ENCODE assay signal across 8 cellular contexts in genomic region chr2:112765251-112765650, GRCh38. TPM values are rescaled to one million over a fixed set of nuclear protein-coding genes. Genes with fewer than 3 reads are reported as not detected.
A peak's percentile ranks its signal among the peaks of the same experiment; 100 is the strongest.
DNase-seq lines count a peak whose midpoint lies in the region; ATAC-seq and TF ChIP-seq lines count a peak whose summit lies in the region.

No MANE protein-coding gene starts in this region.

- H3K9me3 Mint-ChIP-seq in CD14-positive monocyte (peaks cover 0 to 2% (median 0%) of the 10 kb centered on the region in 7 donors), IgD-negative memory B cell (no peaks in the 10 kb centered on the region)
- H3K9me3 Mint-ChIP-seq in naive thymus-derived CD8-positive, alpha-beta T cell = no peaks in the 10 kb centered on the region

- H3K27me3 ChIP-seq in mammary epithelial cell (ENCODE audit: insufficient read depth, low read length) = no peaks in the 10 kb centered on the region

- 40% methylated on average over 4 of the region's 4 CpGs for WGBS in mammary epithelial cell (ENCODE audit: low coverage, missing lambda C conversion rate)

- no TSS peak for BruUV-seq in mammary epithelial cell (replicated peaks; lab: Mats Ljungman, UMichigan)

- intact Hi-C loops in CD14-positive monocyte (cut with micrococcal nuclease) = loop anchor here in 1 of 2 donors (5.0 kb wide), 1 partner anchor 37 kb away; no protein-coding TSS in a partner anchor
- intact Hi-C loops in mammary epithelial cell (cut with micrococcal nuclease) = no loop called here

- dilution Hi-C loops in mammary epithelial cell (cut with HindIII; ENCODE audit: low sequenced_read_pairs) = no loop called here

- POLR2A ChIA-PET in naive thymus-derived CD8-positive, alpha-beta T cell (lab: Charles Lee) = no interaction called here

- H3K36me3 Mint-ChIP-seq in CD14-positive monocyte (peaks cover 2 to 3% of the 10 kb centered on the region in 2 donors), IgD-negative memory B cell (no peaks in the 10 kb centered on the region)
- H3K36me3 Mint-ChIP-seq in naive thymus-derived CD8-positive, alpha-beta T cell = no peaks in the 10 kb centered on the region

- H3K9me3 ChIP-seq in mammary epithelial cell (replicated peaks; ENCODE audit: insufficient read depth, low read length) = no peaks in the 10 kb centered on the region

- peak overlapping the region; percentile 86 for H3K4me2 ChIP-seq in mammary epithelial cell (ENCODE audit: insufficient read depth, low read depth, low read length)

- peaks cover 9% of the 10 kb centered on the region for H3K36me3 ChIP-seq in mammary epithelial cell (ENCODE audit: insufficient read depth, low read length)

- peak overlapping the region; percentile 70 to 79 (median 76) for H3K4me3 ChIP-seq in mammary epithelial cell (replicated peaks in 1 of 3; ENCODE audit: insufficient read depth in 1 of 3, low read depth in 2 of 3, low read length in 3 of 3)

- H3K27me3 Mint-ChIP-seq in CD14-positive monocyte (ENCODE audit: low read depth in 3 of 3) = peaks cover 0 to 3% (median 0%) of the 10 kb centered on the region in 3 donors
- H3K27me3 Mint-ChIP-seq in IgD-negative memory B cell = no peaks in the 10 kb centered on the region
- H3K27me3 Mint-ChIP-seq in naive thymus-derived CD8-positive, alpha-beta T cell = no peaks in the 10 kb centered on the region

- H3K27ac Mint-ChIP-seq in CD14-positive monocyte = peak overlapping the region in 6 of 7 donors; percentile 20 to 82 (median 54)
- H3K27ac Mint-ChIP-seq in IgD-negative memory B cell = peak overlapping the region in 2 of 3 donors; percentile 18 to 70
- H3K27ac Mint-ChIP-seq in naive thymus-derived CD8-positive, alpha-beta T cell = peak overlapping the region in 7 of 10 donors; percentile 27 to 89 (median 81)

- H4K20me1 ChIP-seq in mammary epithelial cell (ENCODE audit: insufficient read depth, low read length) = no peaks in the 10 kb centered on the region

- no peak for ATAC-seq in naive thymus-derived CD8-positive, alpha-beta T cell
- no peak for ATAC-seq in HG03460 (IDR thresholded peaks at IDR 0.05; ENCODE audit: unreplicated experiment)

- H3K4me3 Mint-ChIP-seq in CD14-positive monocyte (peak overlapping the region; percentile 53 to 69), IgD-negative memory B cell (peak overlapping the region; percentile 90 to 99 (median 98))
- H3K4me3 Mint-ChIP-seq in naive thymus-derived CD8-positive, alpha-beta T cell = peak overlapping the region; percentile 86 to 97 (median 92)

- CTCF ChIA-PET in mammary epithelial cell (lab: Charles Lee; ENCODE audit: low non-redundant PET) = no interaction called here

- peaks cover 50% of the 10 kb centered on the region for H3K4me1 Mint-ChIP-seq in CD14-positive monocyte
- H3K4me1 Mint-ChIP-seq in IgD-negative memory B cell = peaks cover 21 to 33% (median 30%) of the 10 kb centered on the region in 3 donors
- H3K4me1 Mint-ChIP-seq in naive thymus-derived CD8-positive, alpha-beta T cell = peaks cover 6 to 38% (median 17%) of the 10 kb centered on the region in 4 donors

- no peak for DNase-seq in CD14-positive monocyte (ENCODE audit: low spot score)
- DNase-seq in mammary epithelial cell = no peak
- no peak for DNase-seq in naive thymus-derived CD8-positive, alpha-beta T cell
- no peak for DNase-seq in RPMI8226
- DNase-seq in DMS153 (lab: John Stamatoyannopoulos, UW) = no peak
- DNase-seq in HCEC 1CT = no peak

- H3K27ac ChIP-seq in mammary epithelial cell (ENCODE audit: insufficient read depth, low read depth, low read length) = peak overlapping the region; percentile 84

- H3K4me1 ChIP-seq in mammary epithelial cell (ENCODE audit: insufficient read depth, low read length) = peaks cover 28% of the 10 kb centered on the region

- peak overlapping the region; percentile 94 for H3K9ac ChIP-seq in mammary epithelial cell (ENCODE audit: insufficient read depth, low read length)

- peak overlapping the region; percentile 67 for H2AFZ ChIP-seq in mammary epithelial cell (ENCODE audit: low read depth, low read length)

- in situ Hi-C loops in mammary epithelial cell (cut with MboI; ENCODE audit: low sequenced_read_pairs in 2 of 2) = loop anchor here in 1 of 2 donors (10.0 kb wide), 1 partner anchor 110 kb away; no protein-coding TSS in a partner anchor

- peaks cover 63% of the 10 kb centered on the region for H3K79me2 ChIP-seq in mammary epithelial cell (ENCODE audit: insufficient read depth, low read length)

- TF ChIP-seq CTCF in CD14-positive monocyte (IDR thresholded peaks at IDR 0.05) (no peak), mammary epithelial cell (conservative IDR thresholded peaks at IDR 0.05 in 1 of 2, IDR thresholded peaks at IDR 0.05 in 1 of 2; ENCODE audit: extremely low read depth in 1 of 2, insufficient read depth in 1 of 2, low read depth in 1 of 2, low read length in 2 of 2) (no peak)

RNA-seq across cellular contexts. Expression of gene CKAP2L, which starts 0.8 kb away (rescaled TPM):
- polyA plus RNA-seq in CD14-positive monocyte (under 1 TPM; 0.04 to 0.24 TPM), IgD-negative memory B cell (not detected), mammary epithelial cell (15.1 TPM)
- 10 to 100 TPM in 1 of 2 donors, under 1 TPM in 1; 0.83 to 32.7 TPM for total RNA-seq in mammary epithelial cell
- 18.2 TPM for polyA minus RNA-seq in mammary epithelial cell
- total RNA-seq in naive thymus-derived CD8-positive, alpha-beta T cell = not detected
- polyA plus RNA-seq in naive thymus-derived CD8-positive, alpha-beta T cell = not detected

RNA-seq across cellular contexts. Expression of gene IL1A, which starts 19.0 kb away (rescaled TPM):
- polyA plus RNA-seq in CD14-positive monocyte (under 1 TPM in 1 of 2 donors, not detected in 1; 0.26 TPM), IgD-negative memory B cell (not detected), mammary epithelial cell (26.3 TPM)
- total RNA-seq in mammary epithelial cell = 100 to 1,000 TPM in 1 of 2 donors, 10 to 100 TPM in 1; 17.5 to 184 TPM
- 69.9 TPM for polyA minus RNA-seq in mammary epithelial cell
- not detected for total RNA-seq in naive thymus-derived CD8-positive, alpha-beta T cell
- polyA plus RNA-seq in naive thymus-derived CD8-positive, alpha-beta T cell = not detected

RNA-seq across cellular contexts. Expression of gene NT5DC4, which starts 44.4 kb away (rescaled TPM):
- polyA plus RNA-seq in CD14-positive monocyte (not detected), IgD-negative memory B cell (not detected), mammary epithelial cell (0.07 TPM)
- total RNA-seq in mammary epithelial cell = 1 to 10 TPM; 1.2 to 1.4 TPM
- polyA minus RNA-seq in mammary epithelial cell = not detected
- total RNA-seq in naive thymus-derived CD8-positive, alpha-beta T cell = not detected
- polyA plus RNA-seq in naive thymus-derived CD8-positive, alpha-beta T cell = not detected

Comparison
In these comparisons a context has a peak if more than half of its experiments do, and no peak if none do; other contexts are left out.
1. RNA of gene CKAP2L, which starts 0.8 kb away (polyA plus RNA-seq): 15.1 TPM in mammary epithelial cell (single experiment); 0.04 to 0.24 TPM in CD14-positive monocyte, not detected in IgD-negative memory B cell (single experiment) and not detected in naive thymus-derived CD8-positive, alpha-beta T cell; every median in the first group is over 10 times any median in the second.
2. RNA of gene IL1A, which starts 19.0 kb away (polyA plus RNA-seq): 26.3 TPM in mammary epithelial cell (single experiment); 0.26 TPM in CD14-positive monocyte, not detected in IgD-negative memory B cell (single experiment) and not detected in naive thymus-derived CD8-positive, alpha-beta T cell; every median in the first group is over 10 times any median in the second.
3. Peak in every context shown above with its lines, with median percentiles within 50 percentile points of each other: H3K27ac Mint-ChIP-seq and H3K4me3 Mint-ChIP-seq.